8 cellular contexts compared by ENCODE assay signal in the genomic region with DNA sequence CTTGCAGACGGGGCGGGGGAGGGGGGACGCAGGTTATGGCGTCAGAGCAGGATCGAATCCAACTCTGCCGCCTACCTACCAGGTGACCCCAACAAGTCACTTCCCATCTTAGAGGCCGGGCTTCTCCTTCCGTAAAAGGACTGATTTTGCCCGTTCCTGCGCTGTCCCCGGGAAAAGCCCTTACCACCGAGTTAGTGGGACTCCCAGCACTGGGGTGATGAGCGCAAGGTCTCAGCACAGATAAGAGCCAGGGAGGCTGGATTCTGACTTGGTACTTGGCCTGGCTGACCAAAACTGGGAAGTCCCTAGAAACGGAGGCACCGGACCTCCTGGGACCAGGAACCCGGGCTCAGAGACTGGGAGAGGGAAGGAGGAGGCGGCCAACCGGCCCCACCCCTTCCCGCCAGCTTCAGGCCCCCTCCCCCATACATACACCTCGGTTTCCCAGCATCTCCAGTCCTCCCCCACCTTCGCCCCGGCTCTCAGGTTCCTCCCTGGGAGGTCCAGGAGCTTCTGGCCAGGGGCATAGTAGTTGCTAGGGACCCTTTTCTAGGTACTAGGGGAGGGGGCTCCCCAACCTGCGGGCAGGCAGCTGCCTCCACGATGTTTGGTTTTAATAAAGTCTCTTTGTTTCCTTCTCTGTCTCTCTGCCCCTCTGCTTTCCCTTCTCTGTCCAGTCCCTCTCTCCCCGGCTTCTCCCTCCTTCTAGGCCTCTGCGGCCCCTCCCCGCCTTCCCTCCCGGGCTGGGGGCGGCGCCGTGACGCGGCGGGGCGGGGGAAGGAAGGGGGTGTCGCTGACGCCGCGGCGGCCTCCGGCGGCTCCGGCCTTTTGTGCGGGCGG. TPM values are rescaled to one million over a fixed set of nuclear protein-coding genes. Genes with fewer than 3 reads are reported as not detected.
A peak's percentile ranks its signal among the peaks of the same experiment; 100 is the strongest.
DNase-seq lines count a peak whose midpoint lies in the region; ATAC-seq, FAIRE-seq and TF ChIP-seq lines count a peak whose summit lies in the region.

TSS of gene GRAMD1A (plus strand) at position 826 of the 840 bp plus-strand sequence. CDS start 156 bp downstream, outside the sequence.

- FAIRE-seq in GM19239 (lab: Jason Lieb, UNC): peak; percentile 80

- intact Hi-C loops in OCI-LY7 (cut with micrococcal nuclease; ENCODE audit: unreplicated experiment): no loop called here

- peak within 1 kb of the TSS; percentile 98 for H3K4me3 Mint-ChIP-seq in activated T-cell treated with anti-CD3 and anti-CD28 coated beads, Interleukin-2, amount 50 U/mL, for 4 hours

- TF ChIP-seq CTCF in OCI-LY7 (conservative IDR thresholded peaks at IDR 0.05; ENCODE audit: low read length): no peak

- POLR2A ChIA-PET in OCI-LY7 (lab: Charles Lee): interaction anchor here (0.7 to 0.8 kb wide), 2 partner anchors 367 to 1053 kb away, joined by 3 to 7 read pairs; no protein-coding TSS in a partner anchor

- peaks cover 60% of the 10 kb centered on the region for H3K4me1 Mint-ChIP-seq in activated T-cell treated with anti-CD3 and anti-CD28 coated beads, Interleukin-2, amount 50 U/mL, for 4 hours (ENCODE audit: low read depth)

- no peaks in the 10 kb centered on the region for H3K27me3 Mint-ChIP-seq in activated T-cell treated with anti-CD3 and anti-CD28 coated beads, Interleukin-2, amount 50 U/mL, for 4 hours (ENCODE audit: low read depth)

- H3K9me3 Mint-ChIP-seq in activated T-cell treated with anti-CD3 and anti-CD28 coated beads, Interleukin-2, amount 50 U/mL, for 4 hours: no peaks in the 10 kb centered on the region

- H2AFZ ChIP-seq in OCI-LY7 (ENCODE audit: low read length): peak within 1 kb of the TSS; percentile 64

- H3K27me3 ChIP-seq in muscle layer of duodenum (ENCODE audit: low read depth, low read length): no peaks in the 10 kb centered on the region

- H3K36me3 ChIP-seq in OCI-LY7 (ENCODE audit: insufficient read depth, low read length) (peaks cover 34% of the 10 kb centered on the region; the same call in 1 of the 2 replicates), muscle layer of duodenum (ENCODE audit: control insufficient read depth in 1 of 2, insufficient read depth in 2 of 2, low read length in 2 of 2) (peaks cover 0 to 4% of the 10 kb centered on the region in 2 donors)

- CTCF ChIA-PET in OCI-LY7 (lab: Charles Lee; ENCODE audit: unreplicated experiment): interaction anchor here (0.6 kb wide), 1 partner anchor 828 kb away, joined by 3 read pairs; no protein-coding TSS in a partner anchor

- ATAC-seq in activated T-cell treated with anti-CD3 and anti-CD28 coated beads, Interleukin-2, amount 50 U/mL, for 4 hours: peak; percentile 64 to 67
- ATAC-seq in esophagus mucosa: peak; percentile 81

- peaks cover 48% of the 10 kb centered on the region for H3K79me2 ChIP-seq in OCI-LY7 (ENCODE audit: insufficient read depth, low read depth, low read length)

- H3K4me3 ChIP-seq in OCI-LY7 (ENCODE audit: low read depth, low read length, poor library complexity, severe bottlenecking): peak within 1 kb of the TSS; percentile 73
- peak within 1 kb of the TSS; percentile 77 to 86 for H3K4me3 ChIP-seq in muscle layer of duodenum (ENCODE audit: low read depth in 1 of 2, low read length in 2 of 2)

- no peaks in the 10 kb centered on the region for H3K9me2 ChIP-seq in OCI-LY7 (ENCODE audit: insufficient read depth, low read length)

- H3K9me3 ChIP-seq in OCI-LY7 (ENCODE audit: low read length) (no peaks in the 10 kb centered on the region), muscle layer of duodenum (ENCODE audit: control insufficient read depth in 1 of 2, low read length in 2 of 2) (no peaks in the 10 kb centered on the region)

- H3K27ac ChIP-seq in OCI-LY7 (ENCODE audit: low read depth, low read length, poor library complexity, severe bottlenecking) (peak within 1 kb of the TSS; percentile 88), muscle layer of duodenum (ENCODE audit: low read length) (peak within 1 kb of the TSS; percentile 99)

- H3K36me3 Mint-ChIP-seq in activated T-cell treated with anti-CD3 and anti-CD28 coated beads, Interleukin-2, amount 50 U/mL, for 4 hours (ENCODE audit: insufficient read depth): peaks cover 5% of the 10 kb centered on the region

- H3K4me1 ChIP-seq in OCI-LY7 (ENCODE audit: insufficient read depth, low read length, poor library complexity, severe bottlenecking) (peaks cover 63% of the 10 kb centered on the region), muscle layer of duodenum (ENCODE audit: control insufficient read depth in 1 of 2, insufficient read depth in 2 of 2, low read length in 2 of 2) (peaks cover 18 to 58% of the 10 kb centered on the region in 2 donors)

- H4K20me1 ChIP-seq in OCI-LY7 (ENCODE audit: insufficient read depth, low read length): peaks cover 6% of the 10 kb centered on the region; the same call in 1 of the 2 replicates

- DNase-seq in Ammon's horn (ENCODE audit: low spot score) (peak; percentile 90), GM19239 (ENCODE audit: insufficient read length, low spot score) (peak; percentile 81), HT1080 (ENCODE audit: low read depth) (peak; percentile 60), OCI-LY7 (ENCODE audit: low spot score) (peak; percentile 83)
- peak; percentile 66 for DNase-seq in activated T-cell treated with anti-CD3 and anti-CD28 coated beads, Interleukin-2, amount 50 U/mL, for 4 hours
- peak; percentile 54 to 63 for DNase-seq in stimulated activated CD8-positive, alpha-beta memory T cell treated with anti-CD3 and anti-CD28 coated beads, Interleukin-7, amount 100 ng/mL, for 48 hours (ENCODE audit: extremely low read depth in 1 of 2, low read depth in 1 of 2)

- peak within 1 kb of the TSS; percentile 95 for H3K4me2 ChIP-seq in OCI-LY7 (ENCODE audit: low read length)

- BruUV-seq in OCI-LY7 (replicated peaks; lab: Mats Ljungman, UMichigan): no TSS peak

RNA-seq across cellular contexts. Expression of gene GRAMD1A, which starts in this region (rescaled TPM):
- 35.1 and 63.9 TPM in 2 replicates for total RNA-seq in HT1080 (2014; rRNA removed; shearing (Covaris generic))
- polyA plus RNA-seq in HT1080 (2015; cell fraction: cytosol; rRNA removed): 63.8 and 64.4 TPM in 2 replicates
- polyA plus RNA-seq in HT1080 (2015; cell fraction: nucleus; rRNA removed): 85.1 and 95.0 TPM in 2 replicates
- total RNA-seq in OCI-LY7 (2014; rRNA removed; shearing (Covaris generic)): 67.9 and 84.2 TPM in 2 replicates
- 124 and 133 TPM in 2 replicates for total RNA-seq in OCI-LY7 (2022)
- total RNA-seq in activated T-cell treated with anti-CD3 and anti-CD28 coated beads, Interleukin-2, amount 50 U/mL, for 4 hours: 100 to 1,000 TPM; 162 to 192 (median 170) TPM
- 11.8 TPM for total RNA-seq in esophagus mucosa

Comparison
In these comparisons a context has a peak if more than half of its experiments do, and no peak if none do; other contexts are left out.
1. Peak in every context shown above with its lines: DNase-seq, ATAC-seq, H3K4me3 ChIP-seq and H3K27ac ChIP-seq.